ENCODE assay signal across 22 cellular contexts in genomic region chr11:33652407-33652806, GRCh38. TPM values are rescaled to one million over a fixed set of nuclear protein-coding genes. Genes with fewer than 3 reads are reported as not detected.
DNase-seq lines count a peak whose midpoint lies in the region; ATAC-seq, FAIRE-seq and TF ChIP-seq lines count a peak whose summit lies in the region.
"Had no signal": no experiment of that assay in that cellular context is flagged by ENCODE, and none has a peak within 500 bp of the region (broad histone marks: within the 10 kb centered on the region; RNA-seq: fewer than 3 reads in every experiment).

No MANE protein-coding gene starts in this region.

- no peaks in the 10 kb centered on the region for H3F3A ChIP-seq in GM23338 (replicated peaks; ENCODE audit: low read depth)

- TF ChIP-seq POLR2A in gastrocnemius medialis (IDR thresholded peaks at IDR 0.05), result no peak

- H3K4me3 ChIP-seq in GM23338 (no peak overlapping the region), ascending aorta (no peak overlapping the region), keratinocyte (ENCODE audit: control insufficient read depth in 2 of 3, extremely low read depth in 1 of 3, insufficient read depth in 2 of 3, low read depth in 1 of 3, low read length in 3 of 3) (no peak overlapping the region), gastrocnemius medialis (no peak overlapping the region)
- H3K4me3 ChIP-seq: K562, SJSA1 had no signal

- dilution Hi-C loops in keratinocyte (cut with MboI; ENCODE audit: extremely low pct_ligation_motif_present, low sequenced_read_pairs), result no loop called here

- in situ Hi-C loops in gastrocnemius medialis (cut with MboI; ENCODE audit: low sequenced_read_pairs in 4 of 4), result no loop called here

- no peak for DNase-seq in GM23338 (ENCODE audit: low spot score)
- DNase-seq in ascending aorta (ENCODE audit: low spot score in 2 of 2), result no peak
- no peak for DNase-seq in keratinocyte (ENCODE audit: low read depth, low spot score)
- DNase-seq in gastrocnemius medialis, result no peak
- no peak for DNase-seq in activated naive CD8-positive, alpha-beta T cell treated with anti-CD3 and anti-CD28 coated beads, Interleukin-2, amount 50 U/mL, for 24 hours
- DNase-seq in RCC 7860 (ENCODE audit: low spot score), result no peak
- no peak for DNase-seq in pons (ENCODE audit: low spot score)
- DNase-seq: BE2C, EL, GF-D8, H9, NCI-H1092, NCI-H1436, NCI-H1930, NCI-H524 treated with DMSO at 0.1 percent for 48 hours, NCI-H82 had no signal

- H4K20me1 ChIP-seq in GM23338 (replicated peaks; ENCODE audit: insufficient read depth), result no peaks in the 10 kb centered on the region
- H4K20me1 ChIP-seq in keratinocyte (ENCODE audit: control insufficient read depth, extremely low read depth, insufficient read depth, low read length), result no peaks in the 10 kb centered on the region

- no peak for FAIRE-seq in keratinocyte (lab: Jason Lieb, UNC)
- FAIRE-seq in RCC 7860 (lab: Jason Lieb, UNC), result no peak
- FAIRE-seq: D721Med, GM19239, K562 had no signal

- H3K4me2 ChIP-seq in GM23338 (no peak overlapping the region), keratinocyte (ENCODE audit: control insufficient read depth, extremely low read depth, insufficient read depth, low read depth, low read length) (no peak overlapping the region)

- ATAC-seq in GM23338 (no peak), gastrocnemius medialis (peak; percentile 81 to 88)
- no peak for ATAC-seq in activated naive CD8-positive, alpha-beta T cell treated with anti-CD3 and anti-CD28 coated beads, Interleukin-2, amount 50 U/mL, for 24 hours
- ATAC-seq: K562, Panc1 had no signal

- H3K9me1 ChIP-seq in keratinocyte (ENCODE audit: control insufficient read depth, extremely low read depth, insufficient read depth, low read length), result no peaks in the 10 kb centered on the region

- H3K4me1 ChIP-seq in GM23338 (ENCODE audit: insufficient read depth), result no peaks in the 10 kb centered on the region
- peaks cover 0 to 8% of the 10 kb centered on the region in 2 donors for H3K4me1 ChIP-seq in ascending aorta
- peaks cover 21% of the 10 kb centered on the region for H3K4me1 ChIP-seq in keratinocyte (ENCODE audit: control insufficient read depth, extremely low read depth, insufficient read depth, low read length)
- peaks cover 14 to 23% of the 10 kb centered on the region in 2 donors for H3K4me1 ChIP-seq in gastrocnemius medialis
- H3K4me1 ChIP-seq: BE2C, SJSA1 had no signal

- H2AFZ ChIP-seq in GM23338, result 0 out of 2 replicates have a peak overlapping the region, but pooled peaks have one; percentile 76
- peak overlapping the region; percentile 3 for H2AFZ ChIP-seq in keratinocyte (ENCODE audit: control insufficient read depth, low read length)

- no peak overlapping the region for H3K9ac ChIP-seq in keratinocyte (ENCODE audit: control insufficient read depth, extremely low read depth, insufficient read depth, low read length)

- H3K27me3 Mint-ChIP-seq in GM23338 (ENCODE audit: insufficient read depth, low read depth, poor library complexity), result peaks cover 10% of the 10 kb centered on the region
- peaks cover 9% of the 10 kb centered on the region for H3K27me3 Mint-ChIP-seq in activated naive CD8-positive, alpha-beta T cell treated with anti-CD3 and anti-CD28 coated beads, Interleukin-2, amount 50 U/mL, for 24 hours

- H3K9me3 Mint-ChIP-seq in GM23338, result no peaks in the 10 kb centered on the region
- H3K9me3 Mint-ChIP-seq in activated naive CD8-positive, alpha-beta T cell treated with anti-CD3 and anti-CD28 coated beads, Interleukin-2, amount 50 U/mL, for 24 hours, result no peaks in the 10 kb centered on the region

- H3K27ac ChIP-seq in GM23338 (ENCODE audit: low read depth) (no peak overlapping the region), ascending aorta (peak overlapping the region; percentile 23 to 45), keratinocyte (ENCODE audit: control insufficient read depth, insufficient read depth, low read length) (no peak overlapping the region), gastrocnemius medialis (peak overlapping the region; percentile 34 to 58 (median 46))
- H3K27ac ChIP-seq: SJSA1 had no signal

- H3K9me2 ChIP-seq in GM23338 (ENCODE audit: insufficient read depth), result peaks cover 14% of the 10 kb centered on the region; the same call in 1 of the 2 replicates

- no peaks in the 10 kb centered on the region for H3K36me3 ChIP-seq in GM23338 (ENCODE audit: insufficient read depth)
- H3K36me3 ChIP-seq in ascending aorta, result no peaks in the 10 kb centered on the region
- H3K36me3 ChIP-seq in keratinocyte (ENCODE audit: control insufficient read depth in 2 of 2, extremely low read depth in 1 of 2, insufficient read depth in 2 of 2, low read length in 2 of 2), result no peaks in the 10 kb centered on the region
- no peaks in the 10 kb centered on the region for H3K36me3 ChIP-seq in gastrocnemius medialis
- H3K36me3 ChIP-seq: BE2C, SJSA1 had no signal

- no peaks in the 10 kb centered on the region for H3K27me3 ChIP-seq in GM23338 (ENCODE audit: insufficient read depth)
- no peaks in the 10 kb centered on the region for H3K27me3 ChIP-seq in ascending aorta
- H3K27me3 ChIP-seq in keratinocyte (ENCODE audit: control insufficient read depth, extremely low read depth, insufficient read depth, low read length), result no peaks in the 10 kb centered on the region
- no peaks in the 10 kb centered on the region for H3K27me3 ChIP-seq in gastrocnemius medialis
- H3K27me3 ChIP-seq: BE2C, SJSA1 had no signal

- intact Hi-C loops in ascending aorta (cut with DNase I), result no loop called here
- intact Hi-C loops in gastrocnemius medialis (cut with DNase I; ENCODE audit: low total_unique reads), result no loop called here

- no peaks in the 10 kb centered on the region for H3K9me3 ChIP-seq in ascending aorta
- H3K9me3 ChIP-seq in keratinocyte (ENCODE audit: control insufficient read depth, low read depth, low read length), result no peaks in the 10 kb centered on the region
- H3K9me3 ChIP-seq in gastrocnemius medialis, result no peaks in the 10 kb centered on the region
- H3K9me3 ChIP-seq: BE2C, SJSA1 had no signal

- H3K4me1 Mint-ChIP-seq in GM23338, result peaks cover 2% of the 10 kb centered on the region; the same call in 2 of the 3 replicates
- H3K4me1 Mint-ChIP-seq in activated naive CD8-positive, alpha-beta T cell treated with anti-CD3 and anti-CD28 coated beads, Interleukin-2, amount 50 U/mL, for 24 hours, result no peaks in the 10 kb centered on the region

- H3K36me3 Mint-ChIP-seq in GM23338 (ENCODE audit: low read depth), result no peaks in the 10 kb centered on the region; the same call in 2 of the 3 replicates
- no peaks in the 10 kb centered on the region for H3K36me3 Mint-ChIP-seq in activated naive CD8-positive, alpha-beta T cell treated with anti-CD3 and anti-CD28 coated beads, Interleukin-2, amount 50 U/mL, for 24 hours (ENCODE audit: low read depth)

- H3K4me3 Mint-ChIP-seq in GM23338, result no peak overlapping the region
- no peak overlapping the region for H3K4me3 Mint-ChIP-seq in activated naive CD8-positive, alpha-beta T cell treated with anti-CD3 and anti-CD28 coated beads, Interleukin-2, amount 50 U/mL, for 24 hours
- H3K4me3 Mint-ChIP-seq: H9 had no signal

- TF ChIP-seq CTCF in GM23338 (conservative IDR thresholded peaks at IDR 0.05; ENCODE audit: low read depth in 2 of 2), result no peak
- no peak for TF ChIP-seq CTCF in ascending aorta (IDR thresholded peaks at IDR 0.05)
- no peak for TF ChIP-seq CTCF in keratinocyte (optimal IDR thresholded peaks at IDR 0.05 in 1 of 3, IDR thresholded peaks at IDR 0.05 in 1 of 3, conservative IDR thresholded peaks at IDR 0.05 in 1 of 3; ENCODE audit: extremely low read depth in 1 of 3, insufficient read depth in 2 of 3, low read length in 3 of 3)
- no peak for TF ChIP-seq CTCF in gastrocnemius medialis (IDR thresholded peaks at IDR 0.05 in 4 of 5, conservative IDR thresholded peaks at IDR 0.05 in 1 of 5)

- H3K79me2 ChIP-seq in GM23338 (replicated peaks; ENCODE audit: insufficient read depth) (no peaks in the 10 kb centered on the region), keratinocyte (ENCODE audit: control insufficient read depth, insufficient read depth, low read length) (no peaks in the 10 kb centered on the region)

- H3K27ac Mint-ChIP-seq in GM23338, result no peak overlapping the region
- H3K27ac Mint-ChIP-seq in activated naive CD8-positive, alpha-beta T cell treated with anti-CD3 and anti-CD28 coated beads, Interleukin-2, amount 50 U/mL, for 24 hours, result no peak overlapping the region
- H3K27ac Mint-ChIP-seq: H9 had no signal

TF ChIP-seq in GM23338, 12 proteins besides CTCF, POLR2A, EP300 and RAD21 (continues in another document):
- TF ChIP-seq POLR2AphosphoS5 (IDR thresholded peaks at IDR 0.05; ENCODE audit: low read depth), result no peak

RNA-seq across cellular contexts. Expression of gene C11orf91, which starts 48.2 kb away (rescaled TPM):
- not detected in 2 replicates for total RNA-seq in GM23338 (2014; rRNA removed; shearing (Covaris generic))
- polyA plus RNA-seq in GM23338 (2016; fragmentation: Nextera tagmentation; extraction: Ambion mirVana), result not detected in 2 replicates
- not detected for total RNA-seq in ascending aorta
- polyA plus RNA-seq in keratinocyte, result 0.10 to 0.16 TPM (median 0.10 TPM) in 3 replicates
- not detected for polyA plus RNA-seq in keratinocyte (2011; ENCODE audit: low read depth)
- not detected in 2 replicates for polyA plus RNA-seq in keratinocyte (2011; cell fraction: cytosol; rRNA removed)
- 0.36 TPM in 1 of 2 replicates, not detected in the other for polyA plus RNA-seq in keratinocyte (2011; cell fraction: nucleus; rRNA removed)
- polyA plus RNA-seq in keratinocyte (2012; ENCODE audit: low replicate concordance), result 0.18 TPM in 1 of 2 replicates, not detected in the other
- not detected in 3 replicates for polyA minus RNA-seq in keratinocyte
- polyA minus RNA-seq in keratinocyte (2011; cell fraction: cytosol; rRNA and poly(A)+ RNA removed), result not detected
- polyA minus RNA-seq in keratinocyte (2011; cell fraction: nucleus; rRNA and poly(A)+ RNA removed), result 1.2 TPM in 1 of 2 replicates, not detected in the other
- not detected for total RNA-seq in gastrocnemius medialis
- total RNA-seq: A673, H9, K562, SJSA1 had no signal
- polyA plus RNA-seq: K562 had no signal

Comparison
In these comparisons a context has a peak if more than half of its experiments do, and no peak if none do; other contexts are left out.
1. ATAC-seq: peak in gastrocnemius medialis (2 of 2); none in GM23338 (single experiment) and activated naive CD8-positive, alpha-beta T cell treated with anti-CD3 and anti-CD28 coated beads, Interleukin-2, amount 50 U/mL, for 24 hours (single experiment).
2. H3K27ac ChIP-seq: peak in ascending aorta (2 of 2) and gastrocnemius medialis (4 of 4); none in GM23338 (single experiment) and keratinocyte (single experiment).